13 cellular contexts compared by ENCODE assay signal in genomic region chr9:110129460-110129859, GRCh38.
A peak's percentile ranks its signal among the peaks of the same experiment; 100 is the strongest.
DNase-seq lines count a peak whose midpoint lies in the region; ATAC-seq and TF ChIP-seq lines count a peak whose summit lies in the region.
"Had no signal": no experiment of that assay in that cellular context is flagged by ENCODE, and none has a peak within 500 bp of the region (broad histone marks: within the 10 kb centered on the region; RNA-seq: fewer than 3 reads in every experiment).

No MANE protein-coding gene starts in this region.

- H4K8ac ChIP-seq in mesenchymal stem cell (ENCODE audit: low read length), result no peak overlapping the region

- H3K9me3 Mint-ChIP-seq in CD8-positive, alpha-beta T cell, result no peaks in the 10 kb centered on the region
- H3K9me3 Mint-ChIP-seq: activated CD4-positive, alpha-beta T cell treated with anti-CD3 and anti-CD28 coated beads, Interleukin-2, amount 10 ng/mL, durations not matched to agents 24 days and 14 days; effector memory CD8-positive, alpha-beta T cell; natural killer cell treated with Interleukin-12 subunit alpha and Interleukin-12 subunit beta and Interleukin-15 and Interleukin-18, amount 100 ng/mL, for 72 hours had no signal

- H3K4me1 ChIP-seq in BLaER1 treated with 17β-estradiol and CSF1 and Interleukin-3, amounts not matched to agents 10 nM and 100 nM, result peaks cover 34 to 81% (median 70%) of the 10 kb centered on the region in 10 experiments
- peaks cover 79% of the 10 kb centered on the region for H3K4me1 ChIP-seq in Karpas-422 (ENCODE audit: low read length)
- peaks cover 44% of the 10 kb centered on the region for H3K4me1 ChIP-seq in mesenchymal stem cell (ENCODE audit: control insufficient read depth, insufficient read depth, low read depth, low read length)
- peaks cover 5% of the 10 kb centered on the region for H3K4me1 ChIP-seq in CD8-positive, alpha-beta T cell (ENCODE audit: insufficient read depth, low read length)
- peaks cover 35 to 91% of the 10 kb centered on the region in 2 donors for H3K4me1 ChIP-seq in left lung

- no peak overlapping the region for H3K14ac ChIP-seq in mesenchymal stem cell (ENCODE audit: low read length in 2 of 2)

- no peak overlapping the region for H3K27ac Mint-ChIP-seq in CD8-positive, alpha-beta T cell
- H3K27ac Mint-ChIP-seq: activated CD4-positive, alpha-beta T cell treated with anti-CD3 and anti-CD28 coated beads, Interleukin-2, amount 10 ng/mL, durations not matched to agents 24 days and 14 days had no signal

- H3K9me3 ChIP-seq in BLaER1 treated with 17β-estradiol and CSF1 and Interleukin-3, amounts not matched to agents 10 nM and 100 nM (replicated peaks in 1 of 11), result no peaks in the 10 kb centered on the region
- H3K9me3 ChIP-seq in Karpas-422 (ENCODE audit: low read length), result no peaks in the 10 kb centered on the region
- H3K9me3 ChIP-seq in mesenchymal stem cell (ENCODE audit: control insufficient read depth, low read length), result no peaks in the 10 kb centered on the region
- H3K9me3 ChIP-seq in CD8-positive, alpha-beta T cell (ENCODE audit: low read length), result no peaks in the 10 kb centered on the region
- H3K9me3 ChIP-seq in left lung, result no peaks in the 10 kb centered on the region

- DNase-seq in Karpas-422 (peak; percentile 74), mesenchymal stem cell (no peak), iPS-NIHi11 (ENCODE audit: low spot score) (no peak), dermis blood vessel endothelial cell (no peak), left lung (no peak)
- DNase-seq in CD8-positive, alpha-beta T cell, result no peak
- DNase-seq: activated CD4-positive, alpha-beta T cell treated with anti-CD3 and anti-CD28 coated beads, Interleukin-2, amount 10 ng/mL, durations not matched to agents 24 days and 14 days; effector memory CD8-positive, alpha-beta T cell; SHP77 treated with DMSO at 0.1 percent for 48 hours; stimulated activated CD4-positive, alpha-beta T cell treated with anti-CD3 and anti-CD28 coated beads, Interleukin-4, amount 100 ng/mL, for 4 hours had no signal

- H3K27me3 ChIP-seq in BLaER1 treated with 17β-estradiol and CSF1 and Interleukin-3, amounts not matched to agents 10 nM and 100 nM, result peaks cover 19 to 66% (median 46%) of the 10 kb centered on the region in 11 experiments
- H3K27me3 ChIP-seq in Karpas-422 (ENCODE audit: low read length) (no peaks in the 10 kb centered on the region), mesenchymal stem cell (ENCODE audit: control insufficient read depth in 1 of 2, insufficient read depth in 1 of 2, low read length in 2 of 2) (no peaks in the 10 kb centered on the region), left lung (no peaks in the 10 kb centered on the region)
- H3K27me3 ChIP-seq in CD8-positive, alpha-beta T cell (ENCODE audit: insufficient read depth, low read length), result no peaks in the 10 kb centered on the region

- no peak overlapping the region for H3K27ac ChIP-seq in BLaER1 treated with 17β-estradiol and CSF1 and Interleukin-3, amounts not matched to agents 10 nM and 100 nM
- H3K27ac ChIP-seq in Karpas-422 (ENCODE audit: low read length), result peak overlapping the region; percentile 98
- peak overlapping the region; percentile 63 for H3K27ac ChIP-seq in mesenchymal stem cell (ENCODE audit: low read length, poor library complexity, severe bottlenecking)
- H3K27ac ChIP-seq in CD8-positive, alpha-beta T cell (ENCODE audit: low read depth, low read length), result no peak overlapping the region
- H3K27ac ChIP-seq in left lung, result no peak overlapping the region

- TF ChIP-seq CTCF in CD8-positive, alpha-beta T cell (IDR thresholded peaks at IDR 0.05), result no peak
- TF ChIP-seq CTCF in left lung (IDR thresholded peaks at IDR 0.05), result no peak

- H3K4me1 Mint-ChIP-seq in CD8-positive, alpha-beta T cell (ENCODE audit: low read depth), result peaks cover 19% of the 10 kb centered on the region

- CTCF ChIA-PET in CD8-positive, alpha-beta T cell (lab: Charles Lee), result no interaction called here

- peak overlapping the region; percentile 48 to 61 for H3K18ac ChIP-seq in mesenchymal stem cell (ENCODE audit: low read depth in 1 of 2, low read length in 2 of 2)

- H2BK120ac ChIP-seq in mesenchymal stem cell (ENCODE audit: low read depth, low read length), result no peak overlapping the region

- H2BK5ac ChIP-seq in mesenchymal stem cell (ENCODE audit: low read depth, low read length, poor library complexity, severe bottlenecking), result no peak overlapping the region

- H2AFZ ChIP-seq in Karpas-422 (ENCODE audit: low read length) (peak overlapping the region; percentile 1; the same call in 1 of the 2 replicates), mesenchymal stem cell (ENCODE audit: low read depth, low read length) (no peak overlapping the region)

- peak overlapping the region in 10 of 11 experiments; percentile 32 to 99 (median 90); a peak in 18 of 22 replicates for H3K4me2 ChIP-seq in BLaER1 treated with 17β-estradiol and CSF1 and Interleukin-3, amounts not matched to agents 10 nM and 100 nM
- H3K4me2 ChIP-seq in Karpas-422 (ENCODE audit: low read depth, low read length, poor library complexity, severe bottlenecking) (peak overlapping the region; percentile 76), mesenchymal stem cell (ENCODE audit: low read length, poor library complexity, severe bottlenecking) (peak overlapping the region; percentile 24)

- peak overlapping the region; percentile 43 for H4K91ac ChIP-seq in mesenchymal stem cell (ENCODE audit: low read length)

- no peak overlapping the region for H3K4me3 Mint-ChIP-seq in CD8-positive, alpha-beta T cell
- H3K4me3 Mint-ChIP-seq: activated CD4-positive, alpha-beta T cell treated with anti-CD3 and anti-CD28 coated beads, Interleukin-2, amount 10 ng/mL, durations not matched to agents 24 days and 14 days; effector memory CD8-positive, alpha-beta T cell; natural killer cell treated with Interleukin-12 subunit alpha and Interleukin-12 subunit beta and Interleukin-15 and Interleukin-18, amount 100 ng/mL, for 72 hours had no signal

- no peaks in the 10 kb centered on the region for H3K36me3 ChIP-seq in BLaER1 treated with 17β-estradiol and CSF1 and Interleukin-3, amounts not matched to agents 10 nM and 100 nM
- H3K36me3 ChIP-seq in Karpas-422 (ENCODE audit: insufficient read depth, low read length), result no peaks in the 10 kb centered on the region
- H3K36me3 ChIP-seq in mesenchymal stem cell (ENCODE audit: control insufficient read depth in 1 of 2, insufficient read depth in 2 of 2, low read depth in 1 of 2, low read length in 2 of 2), result peaks cover 0 to 27% of the 10 kb centered on the region in 2 experiments
- H3K36me3 ChIP-seq in CD8-positive, alpha-beta T cell (ENCODE audit: insufficient read depth, low read length), result no peaks in the 10 kb centered on the region
- H3K36me3 ChIP-seq in left lung, result no peaks in the 10 kb centered on the region

- ATAC-seq in GM21619 (IDR thresholded peaks at IDR 0.05; ENCODE audit: unreplicated experiment), result peak; percentile 13
- no peak for ATAC-seq in CD8-positive, alpha-beta T cell
- ATAC-seq in left lung, result no peak
- ATAC-seq: effector memory CD8-positive, alpha-beta T cell; natural killer cell treated with Interleukin-12 subunit alpha and Interleukin-12 subunit beta and Interleukin-15 and Interleukin-18, amount 100 ng/mL, for 72 hours had no signal

- no peaks in the 10 kb centered on the region for H3K27me3 Mint-ChIP-seq in CD8-positive, alpha-beta T cell (ENCODE audit: low read depth)
- H3K27me3 Mint-ChIP-seq: activated CD4-positive, alpha-beta T cell treated with anti-CD3 and anti-CD28 coated beads, Interleukin-2, amount 10 ng/mL, durations not matched to agents 24 days and 14 days; effector memory CD8-positive, alpha-beta T cell; natural killer cell treated with Interleukin-12 subunit alpha and Interleukin-12 subunit beta and Interleukin-15 and Interleukin-18, amount 100 ng/mL, for 72 hours had no signal

- no peaks in the 10 kb centered on the region for H3K79me2 ChIP-seq in Karpas-422 (ENCODE audit: low read length)

- H3K4ac ChIP-seq in mesenchymal stem cell (ENCODE audit: low read depth in 1 of 2, low read length in 2 of 2), result no peak overlapping the region

- H2AK5ac ChIP-seq in mesenchymal stem cell (ENCODE audit: low read length, severe bottlenecking), result peak overlapping the region; percentile 96

- no peaks in the 10 kb centered on the region for H3K9me2 ChIP-seq in Karpas-422 (replicated peaks; ENCODE audit: insufficient read depth, low read length)

- H3K9ac ChIP-seq in BLaER1 treated with 17β-estradiol and CSF1 and Interleukin-3, amounts not matched to agents 10 nM and 100 nM, result no peak overlapping the region
- H3K9ac ChIP-seq in Karpas-422 (ENCODE audit: low read length) (peak overlapping the region; percentile 65), mesenchymal stem cell (ENCODE audit: low read length) (no peak overlapping the region)

- H2BK12ac ChIP-seq in mesenchymal stem cell (ENCODE audit: low read length in 2 of 2), result peak overlapping the region in 1 of 2 experiments; percentile 28

- no peaks in the 10 kb centered on the region for H3K36me3 Mint-ChIP-seq in CD8-positive, alpha-beta T cell
- H3K36me3 Mint-ChIP-seq: natural killer cell treated with Interleukin-12 subunit alpha and Interleukin-12 subunit beta and Interleukin-15 and Interleukin-18, amount 100 ng/mL, for 72 hours had no signal

- H4K20me1 ChIP-seq in BLaER1 treated with 17β-estradiol and CSF1 and Interleukin-3, amounts not matched to agents 10 nM and 100 nM, result peaks cover 0 to 19% (median 0%) of the 10 kb centered on the region in 11 experiments; a peak in 8 of 22 replicates
- H4K20me1 ChIP-seq in Karpas-422 (ENCODE audit: insufficient read depth, low read depth, low read length), result no peaks in the 10 kb centered on the region

- 100% methylated on average over 1 of the region's 1 CpG for WGBS in mesenchymal stem cell

- H3K79me1 ChIP-seq in mesenchymal stem cell (replicated peaks; ENCODE audit: low read length, poor library complexity, severe bottlenecking), result no peaks in the 10 kb centered on the region

- no peak overlapping the region for H3K23ac ChIP-seq in mesenchymal stem cell (ENCODE audit: low read length in 2 of 2)

- H3K4me3 ChIP-seq in BLaER1 treated with 17β-estradiol and CSF1 and Interleukin-3, amounts not matched to agents 10 nM and 100 nM, result no peak overlapping the region
- H3K4me3 ChIP-seq in Karpas-422 (ENCODE audit: low read length) (peak overlapping the region; percentile 55), mesenchymal stem cell (ENCODE audit: insufficient read depth in 1 of 2, low read depth in 1 of 2, low read length in 2 of 2) (no peak overlapping the region), left lung (no peak overlapping the region)
- H3K4me3 ChIP-seq in CD8-positive, alpha-beta T cell (ENCODE audit: low read depth, low read length), result no peak overlapping the region

- intact Hi-C loops in CD8-positive, alpha-beta T cell (cut with DNase I, micrococcal nuclease), result no loop called here
- intact Hi-C loops in left lung (cut with DNase I), result loop anchor here in 1 of 2 donors (10.0 kb wide), 1 partner anchor 65 kb away; no protein-coding TSS in a partner anchor

- POLR2A ChIA-PET in CD8-positive, alpha-beta T cell (lab: Charles Lee), result no interaction called here

- no peak overlapping the region for H2BK15ac ChIP-seq in mesenchymal stem cell (ENCODE audit: low read depth, poor library complexity, severe bottlenecking)

Comparison
In these comparisons a context has a peak if more than half of its experiments do, and no peak if none do; other contexts are left out.
1. H3K27ac ChIP-seq: peak in Karpas-422 (single experiment) and mesenchymal stem cell (single experiment); none in BLaER1 treated with 17β-estradiol and CSF1 and Interleukin-3, amounts not matched to agents 10 nM and 100 nM (0 of 11), CD8-positive, alpha-beta T cell (single experiment) and left lung (0 of 2).
2. H3K4me2 ChIP-seq: peak in every context shown above with its lines; median percentile 90 in BLaER1 treated with 17β-estradiol and CSF1 and Interleukin-3, amounts not matched to agents 10 nM and 100 nM; 76 in Karpas-422; 24 in mesenchymal stem cell.